Comparison of ENCODE assay signal across 10 cellular contexts in the genomic region with DNA sequence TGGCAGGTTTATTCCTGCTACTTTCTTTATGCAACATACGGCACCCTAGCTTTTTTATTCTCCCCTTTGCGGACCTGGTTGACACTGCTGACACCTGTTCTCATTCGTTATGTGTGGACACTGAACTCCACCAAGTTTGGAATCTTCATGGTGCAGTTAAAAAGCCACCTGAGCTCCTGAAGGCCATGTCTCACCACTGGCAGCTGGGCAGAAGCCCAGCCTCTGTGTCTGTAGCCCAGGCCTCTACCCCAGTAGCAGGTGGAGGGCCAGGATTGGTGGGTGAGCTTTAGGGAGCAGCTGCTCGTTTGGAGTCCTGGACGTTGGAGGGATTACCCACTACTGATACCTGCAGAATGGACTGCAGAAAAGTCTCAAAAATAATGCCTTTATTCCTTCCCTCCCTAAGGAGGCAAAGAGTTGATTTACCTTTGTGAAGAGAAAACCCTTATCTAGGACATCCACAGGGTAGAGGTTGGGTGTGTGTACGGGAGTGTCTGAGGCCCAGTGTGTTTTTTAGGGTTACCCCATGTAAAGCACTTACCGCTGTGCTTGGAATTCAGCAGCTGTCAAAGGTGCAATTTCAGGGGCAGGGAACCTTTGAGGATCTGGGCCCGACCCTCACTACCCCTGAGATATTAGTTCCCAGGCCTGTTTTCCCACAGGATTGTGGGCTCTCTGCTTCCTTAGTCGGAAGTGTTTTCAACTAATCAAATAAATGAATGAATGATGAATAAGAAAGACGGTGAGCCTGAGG. TPM values are rescaled to one million over a fixed set of nuclear protein-coding genes. Genes with fewer than 3 reads are reported as not detected.
A peak's percentile ranks its signal among the peaks of the same experiment; 100 is the strongest.
DNase-seq lines count a peak whose midpoint lies in the region; ATAC-seq, FAIRE-seq and TF ChIP-seq lines count a peak whose summit lies in the region.
"Had no signal": no experiment of that assay in that cellular context is flagged by ENCODE, and none has a peak within 500 bp of the region (broad histone marks: within the 10 kb centered on the region; RNA-seq: fewer than 3 reads in every experiment).

No MANE protein-coding gene starts in this region.

- no TSS peak for BruUV-seq in mammary epithelial cell (replicated peaks; lab: Mats Ljungman, UMichigan)

- FAIRE-seq in RCC 7860 (lab: Jason Lieb, UNC), result no peak
- FAIRE-seq in GM19239 (lab: Jason Lieb, UNC), result no peak

- H3K79me2 ChIP-seq in mammary epithelial cell (ENCODE audit: insufficient read depth, low read length), result peaks cover 6% of the 10 kb centered on the region

- dilution Hi-C loops in mammary epithelial cell (cut with HindIII; ENCODE audit: low sequenced_read_pairs), result no loop called here

- H3K4me2 ChIP-seq in mammary epithelial cell (ENCODE audit: insufficient read depth, low read depth, low read length), result peak overlapping the region; percentile 83

- CTCF ChIA-PET in mammary epithelial cell (lab: Charles Lee; ENCODE audit: low non-redundant PET), result no interaction called here

- WGBS in mammary epithelial cell (ENCODE audit: low coverage, missing lambda C conversion rate), result 78% methylated on average over 10 of the region's 10 CpGs

- H3K9ac ChIP-seq in mammary epithelial cell (ENCODE audit: insufficient read depth, low read length) (no peak overlapping the region), mucosa of rectum (ENCODE audit: low read depth in 1 of 2, low read length in 2 of 2) (no peak overlapping the region)

- DNase-seq in mammary epithelial cell, result no peak
- no peak for DNase-seq in RCC 7860 (ENCODE audit: low spot score)
- no peak for DNase-seq in GM19239 (ENCODE audit: insufficient read length, low spot score)
- DNase-seq in AML-193 (lab: John Stamatoyannopoulos, UW), result no peak
- DNase-seq: NCI-H1092 had no signal

- peak overlapping the region; percentile 90 for H2AFZ ChIP-seq in mammary epithelial cell (ENCODE audit: low read depth, low read length)

- ATAC-seq in HG03354 (IDR thresholded peaks at IDR 0.05; ENCODE audit: poor library complexity, severe bottlenecking, unreplicated experiment) (peak; percentile 2), HG03039 (IDR thresholded peaks at IDR 0.05; ENCODE audit: unreplicated experiment) (no peak)

- in situ Hi-C loops in mammary epithelial cell (cut with MboI; ENCODE audit: low sequenced_read_pairs in 2 of 2), result no loop called here

- H3K4me3 ChIP-seq in mammary epithelial cell (replicated peaks in 1 of 3; ENCODE audit: insufficient read depth in 1 of 3, low read depth in 2 of 3, low read length in 3 of 3), result peak overlapping the region in 2 of 3 experiments; percentile 60 to 86
- peak overlapping the region; percentile 90 to 91 for H3K4me3 ChIP-seq in mucosa of rectum (ENCODE audit: low read length in 2 of 2)

- H3K27ac ChIP-seq in 22Rv1 (peak overlapping the region; percentile 81), mammary epithelial cell (ENCODE audit: insufficient read depth, low read depth, low read length) (no peak overlapping the region), mucosa of rectum (ENCODE audit: low read depth in 2 of 2, low read length in 2 of 2) (peak overlapping the region; percentile 90 to 92)
- H3K27ac ChIP-seq: foreskin keratinocyte had no signal

- intact Hi-C loops in mammary epithelial cell (cut with micrococcal nuclease), result loop anchor here (1.0 to 5.0 kb wide), 2 partner anchors 51 to 482 kb away; a partner anchor contains a TSS

- H3K27me3 ChIP-seq in mammary epithelial cell (ENCODE audit: insufficient read depth, low read length) (no peaks in the 10 kb centered on the region), mucosa of rectum (ENCODE audit: control insufficient read depth in 2 of 2, insufficient read depth in 2 of 2, low read length in 2 of 2) (no peaks in the 10 kb centered on the region)
- H3K27me3 ChIP-seq: foreskin keratinocyte had no signal

- H4K20me1 ChIP-seq in mammary epithelial cell (ENCODE audit: insufficient read depth, low read length), result no peaks in the 10 kb centered on the region

- H3K9me3 ChIP-seq in mammary epithelial cell (replicated peaks; ENCODE audit: insufficient read depth, low read length) (no peaks in the 10 kb centered on the region), mucosa of rectum (ENCODE audit: control insufficient read depth in 2 of 2, low read length in 2 of 2) (no peaks in the 10 kb centered on the region)

- TF ChIP-seq CTCF in 22Rv1 (IDR thresholded peaks at IDR 0.05) (no peak), mammary epithelial cell (conservative IDR thresholded peaks at IDR 0.05 in 1 of 2, IDR thresholded peaks at IDR 0.05 in 1 of 2; ENCODE audit: extremely low read depth in 1 of 2, insufficient read depth in 1 of 2, low read depth in 1 of 2, low read length in 2 of 2) (no peak)

- H3K4me1 ChIP-seq in mammary epithelial cell (ENCODE audit: insufficient read depth, low read length) (peaks cover 4% of the 10 kb centered on the region), mucosa of rectum (ENCODE audit: control insufficient read depth in 2 of 2, insufficient read depth in 2 of 2, low read length in 2 of 2) (peaks cover 0 to 7% of the 10 kb centered on the region in 2 donors)

- H3K36me3 ChIP-seq in mammary epithelial cell (ENCODE audit: insufficient read depth, low read length), result no peaks in the 10 kb centered on the region
- H3K36me3 ChIP-seq in mucosa of rectum (ENCODE audit: control insufficient read depth in 2 of 2, insufficient read depth in 2 of 2, low read length in 2 of 2), result peaks cover 20 to 21% of the 10 kb centered on the region in 2 donors

RNA-seq across cellular contexts. Expression of a gene that starts 0.6 kb away (rescaled TPM):
- 10 to 100 TPM; 41.3 to 82.5 TPM for total RNA-seq in mammary epithelial cell
- 44.1 TPM for polyA plus RNA-seq in mammary epithelial cell
- polyA minus RNA-seq in mammary epithelial cell, result 18.6 TPM

RNA-seq across cellular contexts. Expression of a gene that starts 36.2 kb away (rescaled TPM):
- total RNA-seq in mammary epithelial cell, result not detected
- polyA plus RNA-seq in mammary epithelial cell, result not detected
- not detected for polyA minus RNA-seq in mammary epithelial cell
- total RNA-seq: foreskin keratinocyte had no signal
- polyA plus RNA-seq: foreskin keratinocyte had no signal

RNA-seq across cellular contexts. Expression of a gene that starts 51.2 kb away (rescaled TPM):
- 10 to 100 TPM; 13.3 to 14.8 TPM for total RNA-seq in mammary epithelial cell
- polyA plus RNA-seq in mammary epithelial cell, result 4.7 TPM
- polyA minus RNA-seq in mammary epithelial cell, result 4.8 TPM
